3 cellular contexts compared by ENCODE assay signal in the genomic region with DNA sequence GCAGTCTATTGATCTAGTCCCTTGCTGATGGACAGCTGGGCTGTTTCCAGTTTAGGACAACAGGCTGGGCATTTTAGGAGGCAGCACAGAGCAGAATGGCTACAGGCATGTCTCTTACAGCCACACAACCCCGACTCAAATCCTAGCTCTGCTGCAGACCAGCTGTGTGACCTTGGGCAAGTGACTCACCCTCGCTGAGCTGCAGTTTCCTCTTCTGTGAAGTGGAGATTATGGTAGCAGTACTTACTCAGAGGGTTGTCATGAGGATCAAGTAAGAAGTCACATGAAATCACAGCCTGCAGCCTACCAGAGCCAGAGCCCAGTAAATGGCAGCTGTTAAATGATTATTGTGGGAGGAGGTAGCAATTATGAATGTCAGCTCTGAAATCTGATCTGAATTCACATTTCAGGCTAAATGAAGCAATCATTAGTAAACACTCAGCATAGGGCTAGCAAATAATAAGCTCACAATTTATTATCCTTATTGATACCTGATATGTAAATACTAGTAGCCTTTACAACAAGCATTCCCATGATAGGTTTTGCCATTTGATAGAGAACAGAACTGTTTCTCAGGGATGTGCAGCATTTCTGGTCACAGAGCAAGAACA.
TF ChIP-seq lines count a peak whose summit lies in the region.

No MANE protein-coding gene starts in this region.

TF ChIP-seq in A549, 52 proteins besides CTCF, POLR2A, EP300 and RAD21:
- no peak; a peak in 1 of 4 replicates for TF ChIP-seq CEBPB (IDR thresholded peaks at IDR 0.05)
- TF ChIP-seq FOSL2 (IDR thresholded peaks at IDR 0.05) = no peak
- peak; percentile 70 for TF ChIP-seq FOSL2 (CRISPR knock-in tag; IDR thresholded peaks at IDR 0.05)
- TF ChIP-seq, protein P1, sequence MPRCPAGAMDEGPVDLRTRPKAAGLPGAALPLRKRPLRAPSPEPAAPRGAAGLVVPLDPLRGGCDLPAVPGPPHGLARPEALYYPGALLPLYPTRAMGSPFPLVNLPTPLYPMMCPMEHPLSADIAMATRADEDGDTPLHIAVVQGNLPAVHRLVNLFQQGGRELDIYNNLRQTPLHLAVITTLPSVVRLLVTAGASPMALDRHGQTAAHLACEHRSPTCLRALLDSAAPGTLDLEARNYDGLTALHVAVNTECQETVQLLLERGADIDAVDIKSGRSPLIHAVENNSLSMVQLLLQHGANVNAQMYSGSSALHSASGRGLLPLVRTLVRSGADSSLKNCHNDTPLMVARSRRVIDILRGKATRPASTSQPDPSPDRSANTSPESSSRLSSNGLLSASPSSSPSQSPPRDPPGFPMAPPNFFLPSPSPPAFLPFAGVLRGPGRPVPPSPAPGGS (IDR thresholded peaks at IDR 0.05) = no peak
- TF ChIP-seq HOXB5 (CRISPR knock-in tag; IDR thresholded peaks at IDR 0.05) = no peak
- TF ChIP-seq ZFP36 (IDR thresholded peaks at IDR 0.05; ENCODE audit: borderline replicate concordance, partially characterized antibody) = peak; percentile 83
- TF ChIP-seq, protein P2, sequence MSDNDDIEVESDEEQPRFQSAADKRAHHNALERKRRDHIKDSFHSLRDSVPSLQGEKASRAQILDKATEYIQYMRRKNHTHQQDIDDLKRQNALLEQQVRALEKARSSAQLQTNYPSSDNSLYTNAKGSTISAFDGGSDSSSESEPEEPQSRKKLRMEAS (IDR thresholded peaks at IDR 0.05) = peak; percentile 59
- TF ChIP-seq JUN (IDR thresholded peaks at IDR 0.05) = 0 out of 5 replicates have a peak, but pooled peaks of 1 of the 2 experiments have one; percentile 32

TF ChIP-seq in IMR-90, 13 proteins besides CTCF, POLR2A, EP300 and RAD21:
- TF ChIP-seq BHLHE40 (IDR thresholded peaks at IDR 0.05; ENCODE audit: low read depth, low read length) (peak; percentile 72), MXI1 (IDR thresholded peaks at IDR 0.05; ENCODE audit: borderline replicate concordance, low read depth, low read length) (no peak), CHD1 (IDR thresholded peaks at IDR 0.05; ENCODE audit: low read depth, low read length) (no peak; the same call in 1 of the 2 replicates), NFE2L2 (IDR thresholded peaks at IDR 0.05; ENCODE audit: low read depth, low read length) (no peak), FOS (IDR thresholded peaks at IDR 0.05; ENCODE audit: low read depth, low read length) (peak; percentile 90), MAZ (IDR thresholded peaks at IDR 0.05; ENCODE audit: borderline replicate concordance, low read depth, low read length) (no peak), RFX5 (IDR thresholded peaks at IDR 0.05; ENCODE audit: low read depth, low read length) (no peak), MAFK (IDR thresholded peaks at IDR 0.05; ENCODE audit: low read depth, low read length) (no peak; the same call in 1 of the 2 replicates), CEBPB (IDR thresholded peaks at IDR 0.05; ENCODE audit: low read depth, low read length) (peak; percentile 89), RCOR1 (IDR thresholded peaks at IDR 0.05; ENCODE audit: insufficient replicate concordance, low read length) (peak; percentile 91), SMC3 (IDR thresholded peaks at IDR 0.05; ENCODE audit: low read depth, low read length) (no peak)
- TF ChIP-seq, protein P3, sequence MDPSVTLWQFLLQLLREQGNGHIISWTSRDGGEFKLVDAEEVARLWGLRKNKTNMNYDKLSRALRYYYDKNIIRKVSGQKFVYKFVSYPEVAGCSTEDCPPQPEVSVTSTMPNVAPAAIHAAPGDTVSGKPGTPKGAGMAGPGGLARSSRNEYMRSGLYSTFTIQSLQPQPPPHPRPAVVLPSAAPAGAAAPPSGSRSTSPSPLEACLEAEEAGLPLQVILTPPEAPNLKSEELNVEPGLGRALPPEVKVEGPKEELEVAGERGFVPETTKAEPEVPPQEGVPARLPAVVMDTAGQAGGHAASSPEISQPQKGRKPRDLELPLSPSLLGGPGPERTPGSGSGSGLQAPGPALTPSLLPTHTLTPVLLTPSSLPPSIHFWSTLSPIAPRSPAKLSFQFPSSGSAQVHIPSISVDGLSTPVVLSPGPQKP (IDR thresholded peaks at IDR 0.05; ENCODE audit: borderline replicate concordance, low read depth, low read length) = no peak
- TF ChIP-seq, protein P4, sequence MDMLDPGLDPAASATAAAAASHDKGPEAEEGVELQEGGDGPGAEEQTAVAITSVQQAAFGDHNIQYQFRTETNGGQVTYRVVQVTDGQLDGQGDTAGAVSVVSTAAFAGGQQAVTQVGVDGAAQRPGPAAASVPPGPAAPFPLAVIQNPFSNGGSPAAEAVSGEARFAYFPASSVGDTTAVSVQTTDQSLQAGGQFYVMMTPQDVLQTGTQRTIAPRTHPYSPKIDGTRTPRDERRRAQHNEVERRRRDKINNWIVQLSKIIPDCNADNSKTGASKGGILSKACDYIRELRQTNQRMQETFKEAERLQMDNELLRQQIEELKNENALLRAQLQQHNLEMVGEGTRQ (IDR thresholded peaks at IDR 0.05; ENCODE audit: low read depth, low read length) = no peak

TF ChIP-seq in HepG2, 621 proteins besides CTCF, POLR2A, EP300 and RAD21:
- TF ChIP-seq FOSL1 (CRISPR knock-in tag; IDR thresholded peaks at IDR 0.05; ENCODE audit: borderline replicate concordance) (0 out of 2 replicates have a peak, but pooled peaks have one; percentile 16), ZNF768 (CRISPR knock-in tag; IDR thresholded peaks at IDR 0.05) (peak; percentile 94), FOSL2 (CRISPR knock-in tag; IDR thresholded peaks at IDR 0.05) (peak; percentile 46)
- TF ChIP-seq, protein P5, sequence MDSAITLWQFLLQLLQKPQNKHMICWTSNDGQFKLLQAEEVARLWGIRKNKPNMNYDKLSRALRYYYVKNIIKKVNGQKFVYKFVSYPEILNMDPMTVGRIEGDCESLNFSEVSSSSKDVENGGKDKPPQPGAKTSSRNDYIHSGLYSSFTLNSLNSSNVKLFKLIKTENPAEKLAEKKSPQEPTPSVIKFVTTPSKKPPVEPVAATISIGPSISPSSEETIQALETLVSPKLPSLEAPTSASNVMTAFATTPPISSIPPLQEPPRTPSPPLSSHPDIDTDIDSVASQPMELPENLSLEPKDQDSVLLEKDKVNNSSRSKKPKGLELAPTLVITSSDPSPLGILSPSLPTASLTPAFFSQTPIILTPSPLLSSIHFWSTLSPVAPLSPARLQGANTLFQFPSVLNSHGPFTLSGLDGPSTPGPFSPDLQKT (CRISPR knock-in tag; IDR thresholded peaks at IDR 0.05; ENCODE audit: borderline replicate concordance) = no peak
TF ChIP-seq in HepG2: peak in this region for 3.
